1 cellular context compared by ENCODE assay signal in genomic region chr12:117236456-117237001, GRCh38.
TF ChIP-seq lines count a peak whose summit lies in the region.

No MANE protein-coding gene starts in this region.

TF ChIP-seq in WTC11, 78 proteins besides CTCF, POLR2A, EP300 and RAD21 (continued from another document):
- TF ChIP-seq SP1 (CRISPR knock-in tag; conservative IDR thresholded peaks at IDR 0.05) (0 out of 2 replicates have a peak, but pooled peaks have one; percentile 31), ZNF121 (CRISPR knock-in tag; IDR thresholded peaks at IDR 0.05) (peak; percentile 43; the same call in 1 of the 2 replicates), CREB1 (CRISPR knock-in tag; IDR thresholded peaks at IDR 0.05) (no peak), CBFB (CRISPR knock-in tag; IDR thresholded peaks at IDR 0.05; ENCODE audit: low read depth) (no peak), SMAD3 (CRISPR knock-in tag; IDR thresholded peaks at IDR 0.05; ENCODE audit: borderline replicate concordance) (no peak), TCF7 (CRISPR knock-in tag; IDR thresholded peaks at IDR 0.05; ENCODE audit: low read depth) (no peak), NR3C1 (CRISPR knock-in tag; conservative IDR thresholded peaks at IDR 0.05; ENCODE audit: low read depth) (no peak), NR2C2 (CRISPR knock-in tag; IDR thresholded peaks at IDR 0.05) (no peak), ZBTB21 (CRISPR knock-in tag; IDR thresholded peaks at IDR 0.05; ENCODE audit: borderline replicate concordance) (no peak), NFATC4 (CRISPR knock-in tag; IDR thresholded peaks at IDR 0.05) (no peak), NFE2L1 (CRISPR knock-in tag; IDR thresholded peaks at IDR 0.05) (no peak)
- TF ChIP-seq, protein P1, sequence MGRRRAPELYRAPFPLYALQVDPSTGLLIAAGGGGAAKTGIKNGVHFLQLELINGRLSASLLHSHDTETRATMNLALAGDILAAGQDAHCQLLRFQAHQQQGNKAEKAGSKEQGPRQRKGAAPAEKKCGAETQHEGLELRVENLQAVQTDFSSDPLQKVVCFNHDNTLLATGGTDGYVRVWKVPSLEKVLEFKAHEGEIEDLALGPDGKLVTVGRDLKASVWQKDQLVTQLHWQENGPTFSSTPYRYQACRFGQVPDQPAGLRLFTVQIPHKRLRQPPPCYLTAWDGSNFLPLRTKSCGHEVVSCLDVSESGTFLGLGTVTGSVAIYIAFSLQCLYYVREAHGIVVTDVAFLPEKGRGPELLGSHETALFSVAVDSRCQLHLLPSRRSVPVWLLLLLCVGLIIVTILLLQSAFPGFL (CRISPR knock-in tag; IDR thresholded peaks at IDR 0.05; ENCODE audit: borderline replicate concordance), result no peak
- TF ChIP-seq, protein P2, sequence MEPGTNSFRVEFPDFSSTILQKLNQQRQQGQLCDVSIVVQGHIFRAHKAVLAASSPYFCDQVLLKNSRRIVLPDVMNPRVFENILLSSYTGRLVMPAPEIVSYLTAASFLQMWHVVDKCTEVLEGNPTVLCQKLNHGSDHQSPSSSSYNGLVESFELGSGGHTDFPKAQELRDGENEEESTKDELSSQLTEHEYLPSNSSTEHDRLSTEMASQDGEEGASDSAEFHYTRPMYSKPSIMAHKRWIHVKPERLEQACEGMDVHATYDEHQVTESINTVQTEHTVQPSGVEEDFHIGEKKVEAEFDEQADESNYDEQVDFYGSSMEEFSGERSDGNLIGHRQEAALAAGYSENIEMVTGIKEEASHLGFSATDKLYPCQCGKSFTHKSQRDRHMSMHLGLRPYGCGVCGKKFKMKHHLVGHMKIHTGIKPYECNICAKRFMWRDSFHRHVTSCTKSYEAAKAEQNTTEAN (CRISPR knock-in tag; IDR thresholded peaks at IDR 0.05), result 0 out of 2 replicates have a peak, but pooled peaks have one; percentile 28
- TF ChIP-seq, protein P3, sequence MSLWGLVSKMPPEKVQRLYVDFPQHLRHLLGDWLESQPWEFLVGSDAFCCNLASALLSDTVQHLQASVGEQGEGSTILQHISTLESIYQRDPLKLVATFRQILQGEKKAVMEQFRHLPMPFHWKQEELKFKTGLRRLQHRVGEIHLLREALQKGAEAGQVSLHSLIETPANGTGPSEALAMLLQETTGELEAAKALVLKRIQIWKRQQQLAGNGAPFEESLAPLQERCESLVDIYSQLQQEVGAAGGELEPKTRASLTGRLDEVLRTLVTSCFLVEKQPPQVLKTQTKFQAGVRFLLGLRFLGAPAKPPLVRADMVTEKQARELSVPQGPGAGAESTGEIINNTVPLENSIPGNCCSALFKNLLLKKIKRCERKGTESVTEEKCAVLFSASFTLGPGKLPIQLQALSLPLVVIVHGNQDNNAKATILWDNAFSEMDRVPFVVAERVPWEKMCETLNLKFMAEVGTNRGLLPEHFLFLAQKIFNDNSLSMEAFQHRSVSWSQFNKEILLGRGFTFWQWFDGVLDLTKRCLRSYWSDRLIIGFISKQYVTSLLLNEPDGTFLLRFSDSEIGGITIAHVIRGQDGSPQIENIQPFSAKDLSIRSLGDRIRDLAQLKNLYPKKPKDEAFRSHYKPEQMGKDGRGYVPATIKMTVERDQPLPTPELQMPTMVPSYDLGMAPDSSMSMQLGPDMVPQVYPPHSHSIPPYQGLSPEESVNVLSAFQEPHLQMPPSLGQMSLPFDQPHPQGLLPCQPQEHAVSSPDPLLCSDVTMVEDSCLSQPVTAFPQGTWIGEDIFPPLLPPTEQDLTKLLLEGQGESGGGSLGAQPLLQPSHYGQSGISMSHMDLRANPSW (CRISPR knock-in tag; conservative IDR thresholded peaks at IDR 0.05; ENCODE audit: low read depth), result no peak
- TF ChIP-seq, protein P4, sequence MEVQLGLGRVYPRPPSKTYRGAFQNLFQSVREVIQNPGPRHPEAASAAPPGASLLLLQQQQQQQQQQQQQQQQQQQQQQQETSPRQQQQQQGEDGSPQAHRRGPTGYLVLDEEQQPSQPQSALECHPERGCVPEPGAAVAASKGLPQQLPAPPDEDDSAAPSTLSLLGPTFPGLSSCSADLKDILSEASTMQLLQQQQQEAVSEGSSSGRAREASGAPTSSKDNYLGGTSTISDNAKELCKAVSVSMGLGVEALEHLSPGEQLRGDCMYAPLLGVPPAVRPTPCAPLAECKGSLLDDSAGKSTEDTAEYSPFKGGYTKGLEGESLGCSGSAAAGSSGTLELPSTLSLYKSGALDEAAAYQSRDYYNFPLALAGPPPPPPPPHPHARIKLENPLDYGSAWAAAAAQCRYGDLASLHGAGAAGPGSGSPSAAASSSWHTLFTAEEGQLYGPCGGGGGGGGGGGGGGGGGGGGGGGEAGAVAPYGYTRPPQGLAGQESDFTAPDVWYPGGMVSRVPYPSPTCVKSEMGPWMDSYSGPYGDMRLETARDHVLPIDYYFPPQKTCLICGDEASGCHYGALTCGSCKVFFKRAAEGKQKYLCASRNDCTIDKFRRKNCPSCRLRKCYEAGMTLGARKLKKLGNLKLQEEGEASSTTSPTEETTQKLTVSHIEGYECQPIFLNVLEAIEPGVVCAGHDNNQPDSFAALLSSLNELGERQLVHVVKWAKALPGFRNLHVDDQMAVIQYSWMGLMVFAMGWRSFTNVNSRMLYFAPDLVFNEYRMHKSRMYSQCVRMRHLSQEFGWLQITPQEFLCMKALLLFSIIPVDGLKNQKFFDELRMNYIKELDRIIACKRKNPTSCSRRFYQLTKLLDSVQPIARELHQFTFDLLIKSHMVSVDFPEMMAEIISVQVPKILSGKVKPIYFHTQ (CRISPR knock-in tag; IDR thresholded peaks at IDR 0.05), result no peak
